Comparison of ENCODE assay signal across 8 cellular contexts in the genomic region with DNA sequence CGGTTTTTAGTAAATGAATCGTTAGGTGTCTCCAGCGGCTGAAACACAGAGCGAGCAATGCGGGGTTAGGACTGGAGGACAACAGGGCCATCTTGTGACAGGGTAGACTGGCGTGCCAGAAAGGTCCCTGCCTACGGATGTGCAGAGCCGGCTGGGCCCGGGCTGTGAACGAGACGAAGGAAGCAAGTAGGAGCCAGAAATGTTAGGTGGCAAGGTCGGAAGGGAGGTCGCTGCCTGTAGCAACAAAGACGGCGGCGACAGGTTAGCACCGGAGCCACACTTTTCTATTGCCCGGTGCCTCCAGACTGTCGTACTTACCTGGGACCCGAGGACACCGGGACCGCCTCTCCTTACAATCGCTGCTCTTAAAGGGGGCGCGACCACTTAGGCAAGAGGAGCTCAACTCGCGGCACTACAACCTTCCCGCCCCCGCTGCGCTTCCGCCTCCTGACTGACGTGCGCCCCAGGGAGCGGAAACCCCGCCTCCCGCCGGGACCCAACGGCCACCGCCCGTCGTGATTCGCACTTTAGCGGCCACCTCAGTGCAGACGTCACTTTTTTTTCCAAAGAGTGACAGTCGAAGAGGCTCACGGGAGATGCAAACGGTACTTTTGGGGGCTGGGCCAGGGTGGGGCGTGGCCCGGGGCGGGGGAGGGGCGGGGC. TPM values are rescaled to one million over a fixed set of nuclear protein-coding genes. Genes with fewer than 3 reads are reported as not detected.
A peak's percentile ranks its signal among the peaks of the same experiment; 100 is the strongest.
DNase-seq lines count a peak whose midpoint lies in the region; ATAC-seq and TF ChIP-seq lines count a peak whose summit lies in the region.

A gene with protein sequence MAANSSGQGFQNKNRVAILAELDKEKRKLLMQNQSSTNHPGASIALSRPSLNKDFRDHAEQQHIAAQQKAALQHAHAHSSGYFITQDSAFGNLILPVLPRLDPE (minus strand): TSS at position 449 of the 663 bp plus-strand sequence. CDS start 1,632 bp downstream, outside the sequence.

- H2AFZ ChIP-seq in OCI-LY3 (ENCODE audit: low read depth, low read length) = peak within 1 kb of the TSS; percentile 83

- peak; percentile 88 for DNase-seq in DMS114 treated with DMSO at 0.1 percent for 48 hours (lab: John Stamatoyannopoulos, UW; ENCODE audit: unreplicated experiment)
- DNase-seq in HuH-7.5 (ENCODE audit: low spot score) = peak; percentile 86
- DNase-seq in activated T-cell treated with anti-CD3 and anti-CD28 coated beads for 1 hour (ENCODE audit: low read depth) = peak; percentile 94
- peak; percentile 77 for DNase-seq in epithelial cell of prostate (ENCODE audit: low read depth, low spot score)
- peak; percentile 97 for DNase-seq in mucosa of gallbladder (ENCODE audit: low spot score)
- peak; percentile 92 to 97 for DNase-seq in stimulated activated CD8-positive, alpha-beta memory T cell treated with anti-CD3 and anti-CD28 coated beads, Interleukin-4, amount 100 ng/mL, for 4 hours (ENCODE audit: low read depth in 2 of 2, low spot score in 1 of 2)

- H3K4me1 ChIP-seq in OCI-LY3 (ENCODE audit: low read length) = peaks cover 16% of the 10 kb centered on the region

- H3K4me2 ChIP-seq in OCI-LY3 (ENCODE audit: low read length) = peak within 1 kb of the TSS; percentile 94

- no peaks in the 10 kb centered on the region for H3K27me3 ChIP-seq in OCI-LY3 (ENCODE audit: low read depth, low read length)

- H3K4me3 ChIP-seq in OCI-LY3 (ENCODE audit: low read length) = peak within 1 kb of the TSS; percentile 99

- peak; percentile 46 for TF ChIP-seq CTCF in OCI-LY3 (IDR thresholded peaks at IDR 0.05; ENCODE audit: low read depth, low read length)

- peak within 1 kb of the TSS; percentile 81 for H3K9ac ChIP-seq in OCI-LY3 (ENCODE audit: low read length)

- peak; percentile 95 for ATAC-seq in GM21526 (IDR thresholded peaks at IDR 0.05; ENCODE audit: low FRiP score, unreplicated experiment)

- no peaks in the 10 kb centered on the region for H4K20me1 ChIP-seq in OCI-LY3 (ENCODE audit: insufficient read depth, low read length)

- peaks cover 11% of the 10 kb centered on the region for H3K79me2 ChIP-seq in OCI-LY3 (ENCODE audit: low read length)

- no peaks in the 10 kb centered on the region for H3K9me3 ChIP-seq in OCI-LY3 (ENCODE audit: insufficient read depth, low read length)

- H3K27ac ChIP-seq in OCI-LY3 (ENCODE audit: low read length) (peak within 1 kb of the TSS; percentile 73), epithelial cell of prostate (peak within 1 kb of the TSS; percentile 70)

- H3K36me3 ChIP-seq in OCI-LY3 (replicated peaks; ENCODE audit: low read depth, low read length) = no peaks in the 10 kb centered on the region

RNA-seq across cellular contexts. Expression of the gene that starts here (rescaled TPM):
- total RNA-seq in mucosa of gallbladder = 21.5 TPM

Comparison
In these comparisons a context has a peak if more than half of its experiments do, and no peak if none do; other contexts are left out.
1. Peak in every context shown above with its lines: DNase-seq, ATAC-seq, H3K4me3 ChIP-seq and H3K27ac ChIP-seq.